Comparison of ENCODE assay signal across 19 cellular contexts in the genomic region with DNA sequence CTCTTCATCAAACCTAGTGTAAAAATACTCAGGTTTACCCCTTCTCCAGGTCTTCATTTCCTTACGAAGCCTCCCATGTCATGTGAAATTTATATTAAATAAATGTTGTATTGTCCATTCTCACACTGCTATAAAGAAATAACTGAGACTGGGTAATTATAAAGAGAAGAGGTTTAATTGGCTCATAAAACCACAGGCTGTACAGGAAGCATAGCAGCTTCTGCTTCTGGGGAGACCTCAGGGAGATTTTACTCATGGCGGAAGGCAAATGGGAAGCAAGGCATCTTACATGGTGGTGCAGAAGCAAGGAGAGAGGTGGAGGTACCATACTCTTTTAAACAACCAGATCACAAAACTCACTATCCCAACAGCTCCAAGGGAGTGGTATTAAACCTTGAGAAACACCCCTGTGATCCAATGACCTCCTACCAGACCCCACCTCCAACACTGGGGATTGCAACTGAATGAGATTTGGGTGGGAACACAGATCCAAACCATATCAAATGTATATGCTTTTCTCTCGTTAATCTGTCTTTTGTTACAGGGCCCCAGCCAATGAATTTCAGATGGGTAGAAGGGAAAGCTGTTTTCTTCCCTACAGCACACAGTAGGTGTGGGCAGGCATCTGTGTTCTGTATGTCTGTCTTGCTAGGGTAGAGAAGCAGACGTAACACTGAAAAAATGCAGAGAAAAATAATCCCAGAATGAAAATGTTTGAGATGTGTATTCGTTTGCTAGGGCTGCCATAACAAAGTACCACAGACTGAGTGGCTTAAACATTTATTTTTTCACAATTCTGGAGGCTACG.
DNase-seq lines count a peak whose midpoint lies in the region; ATAC-seq and TF ChIP-seq lines count a peak whose summit lies in the region.
"Had no signal": no experiment of that assay in that cellular context is flagged by ENCODE, and none has a peak within 500 bp of the region (broad histone marks: within the 10 kb centered on the region; RNA-seq: fewer than 3 reads in every experiment).

No MANE protein-coding gene starts in this region.

- H3K27me3 ChIP-seq in A673 (replicated peaks; ENCODE audit: insufficient read depth, low read depth, low read length, poor library complexity) (no peaks in the 10 kb centered on the region), SU-DHL-6 (ENCODE audit: low read length) (no peaks in the 10 kb centered on the region), right lobe of liver (peaks cover 0 to 22% of the 10 kb centered on the region in 2 donors), SK-N-SH (ENCODE audit: insufficient read depth) (no peaks in the 10 kb centered on the region)
- H3K27me3 ChIP-seq: BE2C had no signal

- no peak for TF ChIP-seq POLR2A in right lobe of liver (IDR thresholded peaks at IDR 0.05)

- H3K27ac ChIP-seq in A673 (ENCODE audit: low read depth, low read length, poor library complexity, severe bottlenecking) = peak overlapping the region; percentile 25
- H3K27ac ChIP-seq in HEK293 (ENCODE audit: extremely low read depth, low read depth, low read length) = no peak overlapping the region
- H3K27ac ChIP-seq in SU-DHL-6 (ENCODE audit: low read depth, low read length) = 0 out of 2 replicates have a peak overlapping the region, but pooled peaks have one; percentile 8
- H3K27ac ChIP-seq in right lobe of liver = no peak overlapping the region
- no peak overlapping the region for H3K27ac ChIP-seq in SK-N-SH (ENCODE audit: low read depth in 2 of 2, low read length in 1 of 2)

- intact Hi-C loops in A673 (cut with micrococcal nuclease; ENCODE audit: unreplicated experiment) = no loop called here
- intact Hi-C loops in right lobe of liver (cut with DNase I) = no loop called here

- no peaks in the 10 kb centered on the region for H3K9me3 Mint-ChIP-seq in neural crest cell
- no peaks in the 10 kb centered on the region for H3K9me3 Mint-ChIP-seq in activated naive CD8-positive, alpha-beta T cell treated with anti-CD3 and anti-CD28 coated beads, Interleukin-2, amount 50 U/mL, for 24 hours
- H3K9me3 Mint-ChIP-seq: GM23338 had no signal

- H3K9me2 ChIP-seq in SU-DHL-6 (replicated peaks; ENCODE audit: insufficient read depth, low read length) = no peaks in the 10 kb centered on the region
- H3K9me2 ChIP-seq in SK-N-SH = no peaks in the 10 kb centered on the region

- H3K79me2 ChIP-seq in SU-DHL-6 (ENCODE audit: insufficient read depth, low read length) (no peaks in the 10 kb centered on the region), SK-N-SH (ENCODE audit: insufficient read depth) (no peaks in the 10 kb centered on the region)

- no peak overlapping the region for H3K4me2 ChIP-seq in SU-DHL-6 (ENCODE audit: low read depth, low read length, poor library complexity, severe bottlenecking)
- no peak overlapping the region for H3K4me2 ChIP-seq in SK-N-SH
- H3K4me2 ChIP-seq: GM23338 had no signal

- no peak overlapping the region for H2AFZ ChIP-seq in SU-DHL-6 (ENCODE audit: low read depth, low read length, severe bottlenecking)
- H2AFZ ChIP-seq in SK-N-SH (ENCODE audit: low read depth) = no peak overlapping the region
- H2AFZ ChIP-seq: GM23338 had no signal

- POLR2A ChIA-PET in A673 (lab: Charles Lee; ENCODE audit: low non-redundant PET) = no interaction called here
- POLR2A ChIA-PET in HEK293 (lab: Yijun Ruan, JAX) = no interaction called here
- POLR2A ChIA-PET in SK-N-SH (lab: Yijun Ruan, JAX) = interaction anchor here (0.7 to 1.4 kb wide), 2 partner anchors 52 to 61 kb away, joined by 3 to 5 read pairs; a partner anchor contains a TSS

- H3K4me3 Mint-ChIP-seq in neural crest cell = peak overlapping the region; percentile 47
- H3K4me3 Mint-ChIP-seq in activated naive CD8-positive, alpha-beta T cell treated with anti-CD3 and anti-CD28 coated beads, Interleukin-2, amount 50 U/mL, for 24 hours = no peak overlapping the region
- H3K4me3 Mint-ChIP-seq: GM23338 had no signal

- H3K36me3 Mint-ChIP-seq in neural crest cell (ENCODE audit: low read depth) = peaks cover 5% of the 10 kb centered on the region
- no peaks in the 10 kb centered on the region for H3K36me3 Mint-ChIP-seq in activated naive CD8-positive, alpha-beta T cell treated with anti-CD3 and anti-CD28 coated beads, Interleukin-2, amount 50 U/mL, for 24 hours (ENCODE audit: low read depth)

- CTCF ChIA-PET in A673 (lab: Charles Lee) = no interaction called here
- CTCF ChIA-PET in HEK293 (lab: Yijun Ruan, JAX) = interaction anchor here (1.2 kb wide), 1 partner anchor 251 kb away, joined by 3 read pairs; no protein-coding TSS in a partner anchor
- CTCF ChIA-PET in SK-N-SH (lab: Yijun Ruan, JAX) = interaction anchor here (0.7 to 1.2 kb wide), 2 partner anchors 20 to 45 kb away, joined by 3 read pairs; no protein-coding TSS in a partner anchor

- 59% methylated on average over 5 of the region's 6 CpGs for WGBS in right lobe of liver (ENCODE audit: insufficient coverage, low coverage, low lambda C conversion rate, missing lambda C conversion rate)
- WGBS in SK-N-SH (ENCODE audit: low lambda C conversion rate) = 84% methylated on average over 6 of the region's 6 CpGs

- no peak for TF ChIP-seq EP300 in SK-N-SH (IDR thresholded peaks at IDR 0.05; ENCODE audit: borderline replicate concordance in 1 of 2, low read depth in 1 of 2, low read length in 1 of 2)

- TF ChIP-seq CTCF in A673 (conservative IDR thresholded peaks at IDR 0.05; ENCODE audit: low read depth, low read length) (no peak), HEK293 (tag by site-specific recombination; IDR thresholded peaks at IDR 0.05) (no peak), SU-DHL-6 (IDR thresholded peaks at IDR 0.05; ENCODE audit: insufficient read depth, low read length, poor library complexity, severe bottlenecking) (no peak), neural crest cell (conservative IDR thresholded peaks at IDR 0.05) (no peak), right lobe of liver (IDR thresholded peaks at IDR 0.05) (no peak), SK-N-SH (IDR thresholded peaks at IDR 0.05) (no peak)

- peaks cover 35% of the 10 kb centered on the region for H3F3A ChIP-seq in SU-DHL-6 (ENCODE audit: insufficient read depth)
- H3F3A ChIP-seq in SK-N-SH (replicated peaks; ENCODE audit: insufficient read depth) = peaks cover 30% of the 10 kb centered on the region

- DNase-seq in A673 (ENCODE audit: low spot score) (no peak), neural crest cell (ENCODE audit: low read depth, low spot score) (no peak), right lobe of liver (no peak), SK-N-SH (no peak)
- no peak for DNase-seq in activated naive CD8-positive, alpha-beta T cell treated with anti-CD3 and anti-CD28 coated beads, Interleukin-2, amount 50 U/mL, for 24 hours
- DNase-seq: ACHN; BE2C; C1 segment of cervical spinal cord; Caco-2; CD4-positive, CD25-positive, alpha-beta regulatory T cell; DMS153; DMS79; GF-D8; H7; IMR-90 had no signal

- H3K9ac ChIP-seq in SU-DHL-6 (ENCODE audit: low read length) (no peak overlapping the region), SK-N-SH (no peak overlapping the region)

- H3K4me3 ChIP-seq in A673 (ENCODE audit: low read depth, low read length, poor library complexity, severe bottlenecking) (no peak overlapping the region), HEK293 (ENCODE audit: low read depth, low read length) (no peak overlapping the region), SU-DHL-6 (ENCODE audit: insufficient read depth, low read length, poor library complexity, severe bottlenecking) (no peak overlapping the region), right lobe of liver (no peak overlapping the region), SK-N-SH (ENCODE audit: low read depth in 2 of 2, low read length in 1 of 2) (no peak overlapping the region)
- H3K4me3 ChIP-seq: GM23338 had no signal

- peaks cover 9% of the 10 kb centered on the region for H3K4me1 ChIP-seq in A673 (ENCODE audit: insufficient read depth, low read length, poor library complexity, severe bottlenecking)
- no peaks in the 10 kb centered on the region for H3K4me1 ChIP-seq in HEK293 (ENCODE audit: control insufficient read depth, insufficient read depth, low read length)
- H3K4me1 ChIP-seq in right lobe of liver = no peaks in the 10 kb centered on the region
- peaks cover 0 to 4% of the 10 kb centered on the region in 2 experiments; a peak in 2 of 4 replicates for H3K4me1 ChIP-seq in SK-N-SH (ENCODE audit: control insufficient read depth in 1 of 2, insufficient read depth in 2 of 2, low read depth in 1 of 2, low read length in 1 of 2)
- H3K4me1 ChIP-seq: Caco-2 had no signal

- H3K36me3 ChIP-seq in A673 (ENCODE audit: insufficient read depth, low read length, poor library complexity, severe bottlenecking) (no peaks in the 10 kb centered on the region), HEK293 (ENCODE audit: control insufficient read depth in 2 of 2, insufficient read depth in 1 of 2, low read length in 2 of 2) (no peaks in the 10 kb centered on the region), SU-DHL-6 (ENCODE audit: low read length) (no peaks in the 10 kb centered on the region), right lobe of liver (no peaks in the 10 kb centered on the region), SK-N-SH (replicated peaks in 1 of 2; ENCODE audit: control insufficient read depth in 1 of 2, insufficient read depth in 2 of 2, low read length in 1 of 2) (peaks cover 0 to 7% of the 10 kb centered on the region in 2 experiments)
- H3K36me3 ChIP-seq: BE2C had no signal

- no peaks in the 10 kb centered on the region for H3K9me3 ChIP-seq in A673 (ENCODE audit: low read depth, low read length, poor library complexity, severe bottlenecking)
- no peaks in the 10 kb centered on the region for H3K9me3 ChIP-seq in HEK293 (ENCODE audit: control insufficient read depth, insufficient read depth, low read depth, low read length)
- no peaks in the 10 kb centered on the region for H3K9me3 ChIP-seq in SU-DHL-6 (ENCODE audit: insufficient read depth, low read length)
- H3K9me3 ChIP-seq in right lobe of liver = no peaks in the 10 kb centered on the region
- H3K9me3 ChIP-seq in SK-N-SH = no peaks in the 10 kb centered on the region
- H3K9me3 ChIP-seq: BE2C, Caco-2 had no signal

- H3K4me1 Mint-ChIP-seq in neural crest cell = peaks cover 29% of the 10 kb centered on the region
- peaks cover 12% of the 10 kb centered on the region for H3K4me1 Mint-ChIP-seq in activated naive CD8-positive, alpha-beta T cell treated with anti-CD3 and anti-CD28 coated beads, Interleukin-2, amount 50 U/mL, for 24 hours

- H4K20me1 ChIP-seq in SU-DHL-6 (ENCODE audit: low read depth, low read length) (no peaks in the 10 kb centered on the region), SK-N-SH (ENCODE audit: insufficient read depth) (no peaks in the 10 kb centered on the region)

- H3K27me3 Mint-ChIP-seq in neural crest cell (ENCODE audit: low read depth) = no peaks in the 10 kb centered on the region
- H3K27me3 Mint-ChIP-seq in activated naive CD8-positive, alpha-beta T cell treated with anti-CD3 and anti-CD28 coated beads, Interleukin-2, amount 50 U/mL, for 24 hours = no peaks in the 10 kb centered on the region
- H3K27me3 Mint-ChIP-seq: CD4-positive, CD25-positive, alpha-beta regulatory T cell had no signal

- no TSS peak for BruUV-seq in A673 (replicated peaks; lab: Mats Ljungman, UMichigan)

- ATAC-seq in activated naive CD8-positive, alpha-beta T cell treated with anti-CD3 and anti-CD28 coated beads, Interleukin-2, amount 50 U/mL, for 24 hours = no peak
- no peak for ATAC-seq in right lobe of liver
- ATAC-seq: GM23338, HCT116 had no signal

- no peak overlapping the region for H3K27ac Mint-ChIP-seq in neural crest cell (ENCODE audit: unreplicated experiment)
- no peak overlapping the region for H3K27ac Mint-ChIP-seq in activated naive CD8-positive, alpha-beta T cell treated with anti-CD3 and anti-CD28 coated beads, Interleukin-2, amount 50 U/mL, for 24 hours
- H3K27ac Mint-ChIP-seq: CD4-positive, CD25-positive, alpha-beta regulatory T cell; GM23338 had no signal

- TF ChIP-seq RAD21 in SK-N-SH (IDR thresholded peaks at IDR 0.05; ENCODE audit: low read length) = no peak

Comparison
In these comparisons a context has a peak if more than half of its experiments do, and no peak if none do; other contexts are left out.
1. H3K27ac ChIP-seq: peak in A673 (single experiment) and SU-DHL-6 (single experiment); none in HEK293 (single experiment), right lobe of liver (0 of 3) and SK-N-SH (0 of 2).